1 cellular context compared by ENCODE assay signal in genomic region chr3:148951599-148952361, GRCh38.
A peak's percentile ranks its signal among the peaks of the same experiment; 100 is the strongest.
TF ChIP-seq lines count a peak whose summit lies in the region.

No MANE protein-coding gene starts in this region.

TF ChIP-seq in HepG2, 621 proteins besides CTCF, POLR2A, EP300 and RAD21 (continued from another document):
- TF ChIP-seq FOXO4 (CRISPR knock-in tag; conservative IDR thresholded peaks at IDR 0.05) (no peak), SOX13 (IDR thresholded peaks at IDR 0.05) (no peak), SOX13 (CRISPR knock-in tag; conservative IDR thresholded peaks at IDR 0.05 in 1 of 2, IDR thresholded peaks at IDR 0.05 in 1 of 2) (0 out of 4 replicates have a peak, but pooled peaks of 1 of the 2 experiments have one; percentile 6), CERS6 (CRISPR knock-in tag; IDR thresholded peaks at IDR 0.05) (no peak)
TF ChIP-seq in HepG2: peak in this region for 2.
